ENCODE assay signal across 16 cellular contexts in genomic region chr10:6191569-6191968, GRCh38. TPM values are rescaled to one million over a fixed set of nuclear protein-coding genes. Genes with fewer than 3 reads are reported as not detected.
A peak's percentile ranks its signal among the peaks of the same experiment; 100 is the strongest.
DNase-seq lines count a peak whose midpoint lies in the region; ATAC-seq and TF ChIP-seq lines count a peak whose summit lies in the region.
"Had no signal": no experiment of that assay in that cellular context is flagged by ENCODE, and none has a peak within 500 bp of the region (broad histone marks: within the 10 kb centered on the region; RNA-seq: fewer than 3 reads in every experiment).

No MANE protein-coding gene starts in this region.

- no peak for DNase-seq in CD4-positive, alpha-beta memory T cell
- peak in 2 of 4 donors; percentile 29 for DNase-seq in body of pancreas
- DNase-seq in mesenchymal stem cell, result no peak
- DNase-seq in NCI-H2227 (lab: John Stamatoyannopoulos, UW; ENCODE audit: unreplicated experiment), result no peak
- DNase-seq in SIG-M5 treated with dmso at 0.1 percent for 504 hours (lab: John Stamatoyannopoulos, UW; ENCODE audit: unreplicated experiment), result no peak
- no peak for DNase-seq in thyroid gland
- DNase-seq: activated CD4-positive, alpha-beta T cell treated with anti-CD3 and anti-CD28 coated beads, Interleukin-2, amount 10 ng/mL, durations not matched to agents 7 days and 5 days; activated CD8-positive, alpha-beta memory T cell treated with anti-CD3 and anti-CD28 coated beads, Interleukin-2, amount 50 U/mL, for 4 hours; activated effector memory CD4-positive, alpha-beta T cell treated with anti-CD3 and anti-CD28 coated beads, Interleukin-2, amount 50 U/mL, for 16 hours; foreskin keratinocyte; H9; NCI-H1694; RPMI8226; stimulated activated CD4-positive, alpha-beta T cell treated with anti-CD3 and anti-CD28 coated beads, Interleukin-4, amount 100 ng/mL, for 24 hours had no signal

- peaks cover 0 to 2% (median 0%) of the 10 kb centered on the region in 8 donors for H3K9me3 Mint-ChIP-seq in CD4-positive, alpha-beta memory T cell
- H3K9me3 Mint-ChIP-seq: activated CD4-positive, alpha-beta T cell treated with anti-CD3 and anti-CD28 coated beads, Interleukin-2, amount 10 ng/mL, durations not matched to agents 7 days and 5 days; H9 had no signal

- no peak overlapping the region for H2BK15ac ChIP-seq in mesenchymal stem cell (ENCODE audit: low read depth, poor library complexity, severe bottlenecking)

- peaks cover 20 to 66% (median 23%) of the 10 kb centered on the region in 4 donors for H3K4me1 Mint-ChIP-seq in CD4-positive, alpha-beta memory T cell
- H3K4me1 Mint-ChIP-seq: H9 had no signal

- H2AFZ ChIP-seq in mesenchymal stem cell (ENCODE audit: low read depth, low read length), result no peak overlapping the region

- H4K8ac ChIP-seq in mesenchymal stem cell (ENCODE audit: low read length), result no peak overlapping the region

- H3K4me1 ChIP-seq in CD4-positive, alpha-beta memory T cell (ENCODE audit: insufficient read depth, low read length), result peaks cover 8% of the 10 kb centered on the region
- H3K4me1 ChIP-seq in body of pancreas (peaks cover 45% of the 10 kb centered on the region), mesenchymal stem cell (ENCODE audit: control insufficient read depth, insufficient read depth, low read depth, low read length) (peaks cover 4% of the 10 kb centered on the region), subcutaneous abdominal adipose tissue (ENCODE audit: control insufficient read depth in 5 of 5, insufficient read depth in 5 of 5, low read length in 5 of 5) (peaks cover 12 to 82% (median 73%) of the 10 kb centered on the region in 5 donors), thyroid gland (peaks cover 0 to 5% of the 10 kb centered on the region in 2 donors)
- H3K4me1 ChIP-seq: foreskin keratinocyte had no signal

- intact Hi-C loops in CD4-positive, alpha-beta memory T cell (cut with micrococcal nuclease), result no loop called here
- intact Hi-C loops in body of pancreas (cut with DNase I) (no loop called here), thyroid gland (cut with DNase I) (no loop called here)

- no peak for TF ChIP-seq CTCF in body of pancreas (IDR thresholded peaks at IDR 0.05)
- TF ChIP-seq CTCF in thyroid gland (IDR thresholded peaks at IDR 0.05), result no peak

- H3K36me3 Mint-ChIP-seq in CD4-positive, alpha-beta memory T cell, result no peaks in the 10 kb centered on the region

- CTCF ChIA-PET in CD4-positive, alpha-beta memory T cell (lab: Charles Lee; ENCODE audit: partially characterized antibody), result interaction anchor here (0.6 to 2.1 kb wide), 2 partner anchors 17 to 18 kb away, joined by 5 to 6 read pairs; no protein-coding TSS in a partner anchor

- H3K9ac ChIP-seq in mesenchymal stem cell (ENCODE audit: low read length) (peak overlapping the region; percentile 54), subcutaneous abdominal adipose tissue (ENCODE audit: low read length in 5 of 5) (peak overlapping the region in 3 of 5 donors; percentile 1 to 21 (median 15))

- H3K4me3 Mint-ChIP-seq in CD4-positive, alpha-beta memory T cell, result peak overlapping the region in 2 of 8 donors; percentile 14 to 52
- H3K4me3 Mint-ChIP-seq: activated CD4-positive, alpha-beta T cell treated with anti-CD3 and anti-CD28 coated beads, Interleukin-2, amount 10 ng/mL, durations not matched to agents 7 days and 5 days; H9 had no signal

- H3K9me3 ChIP-seq in CD4-positive, alpha-beta memory T cell (ENCODE audit: control insufficient read depth in 1 of 2, low read length in 2 of 2), result no peaks in the 10 kb centered on the region
- H3K9me3 ChIP-seq in body of pancreas, result no peaks in the 10 kb centered on the region
- no peaks in the 10 kb centered on the region for H3K9me3 ChIP-seq in mesenchymal stem cell (ENCODE audit: control insufficient read depth, low read length)
- H3K9me3 ChIP-seq in subcutaneous abdominal adipose tissue (ENCODE audit: control insufficient read depth in 5 of 5, low read length in 5 of 5), result no peaks in the 10 kb centered on the region
- H3K9me3 ChIP-seq in thyroid gland, result no peaks in the 10 kb centered on the region
- H3K9me3 ChIP-seq: left lung had no signal

- H3K4ac ChIP-seq in mesenchymal stem cell (ENCODE audit: low read depth in 1 of 2, low read length in 2 of 2), result peak overlapping the region in 1 of 2 experiments; percentile 26

- TF ChIP-seq POLR2A in body of pancreas (IDR thresholded peaks at IDR 0.05), result no peak
- no peak for TF ChIP-seq POLR2A in thyroid gland (IDR thresholded peaks at IDR 0.05)

- H2BK12ac ChIP-seq in mesenchymal stem cell (ENCODE audit: low read length in 2 of 2), result peak overlapping the region in 1 of 2 experiments; percentile 18

- H3K27ac ChIP-seq in CD4-positive, alpha-beta memory T cell (ENCODE audit: low read depth, low read length), result no peak overlapping the region
- H3K27ac ChIP-seq in body of pancreas, result peak overlapping the region; percentile 38 to 77 (median 58)
- no peak overlapping the region for H3K27ac ChIP-seq in mesenchymal stem cell (ENCODE audit: low read length, poor library complexity, severe bottlenecking)
- H3K27ac ChIP-seq in subcutaneous abdominal adipose tissue (ENCODE audit: low read depth, low read length), result peak overlapping the region; percentile 95
- no peak overlapping the region for H3K27ac ChIP-seq in thyroid gland
- H3K27ac ChIP-seq: foreskin keratinocyte had no signal

- no peaks in the 10 kb centered on the region for H3K36me3 ChIP-seq in CD4-positive, alpha-beta memory T cell (ENCODE audit: insufficient read depth, low read length)
- H3K36me3 ChIP-seq in body of pancreas (replicated peaks in 1 of 2; ENCODE audit: insufficient read depth in 1 of 2, low read depth in 2 of 2), result no peaks in the 10 kb centered on the region
- peaks cover 0 to 3% of the 10 kb centered on the region in 2 experiments for H3K36me3 ChIP-seq in mesenchymal stem cell (ENCODE audit: control insufficient read depth in 1 of 2, insufficient read depth in 2 of 2, low read depth in 1 of 2, low read length in 2 of 2)
- H3K36me3 ChIP-seq in subcutaneous abdominal adipose tissue (ENCODE audit: control insufficient read depth in 5 of 5, insufficient read depth in 5 of 5, low read length in 5 of 5), result no peaks in the 10 kb centered on the region
- H3K36me3 ChIP-seq in thyroid gland, result no peaks in the 10 kb centered on the region
- H3K36me3 ChIP-seq: left lung had no signal

- H2BK120ac ChIP-seq in mesenchymal stem cell (ENCODE audit: low read depth, low read length), result no peak overlapping the region

- no peak overlapping the region for H2BK5ac ChIP-seq in mesenchymal stem cell (ENCODE audit: low read depth, low read length, poor library complexity, severe bottlenecking)

- peak overlapping the region in 4 of 7 donors; percentile 30 to 82 (median 74) for H3K27ac Mint-ChIP-seq in CD4-positive, alpha-beta memory T cell
- H3K27ac Mint-ChIP-seq: activated CD4-positive, alpha-beta T cell treated with anti-CD3 and anti-CD28 coated beads, Interleukin-2, amount 10 ng/mL, durations not matched to agents 7 days and 5 days had no signal

- H3K27me3 ChIP-seq in CD4-positive, alpha-beta memory T cell (ENCODE audit: insufficient read depth, low read length), result no peaks in the 10 kb centered on the region
- H3K27me3 ChIP-seq in body of pancreas, result no peaks in the 10 kb centered on the region
- H3K27me3 ChIP-seq in mesenchymal stem cell (ENCODE audit: control insufficient read depth in 1 of 2, insufficient read depth in 1 of 2, low read length in 2 of 2), result no peaks in the 10 kb centered on the region
- H3K27me3 ChIP-seq in subcutaneous abdominal adipose tissue (ENCODE audit: control insufficient read depth in 5 of 5, insufficient read depth in 4 of 5, low read length in 5 of 5), result no peaks in the 10 kb centered on the region
- H3K27me3 ChIP-seq in thyroid gland, result no peaks in the 10 kb centered on the region
- H3K27me3 ChIP-seq: foreskin keratinocyte, left lung had no signal

- POLR2A ChIA-PET in CD4-positive, alpha-beta memory T cell (lab: Charles Lee; ENCODE audit: partially characterized antibody), result no interaction called here

- H3K4me3 ChIP-seq in CD4-positive, alpha-beta memory T cell (ENCODE audit: low read length in 2 of 2), result no peak overlapping the region
- H3K4me3 ChIP-seq in body of pancreas (no peak overlapping the region), mesenchymal stem cell (ENCODE audit: insufficient read depth in 1 of 2, low read depth in 1 of 2, low read length in 2 of 2) (peak overlapping the region in 1 of 2 experiments; percentile 42), subcutaneous abdominal adipose tissue (ENCODE audit: low read depth in 1 of 5, low read length in 5 of 5) (peak overlapping the region in 1 of 5 donors; percentile 26), thyroid gland (replicated peaks in 1 of 3) (no peak overlapping the region)
- H3K4me3 ChIP-seq: left lung had no signal

- no peak overlapping the region for H3K14ac ChIP-seq in mesenchymal stem cell (ENCODE audit: low read length in 2 of 2)

- H2AK5ac ChIP-seq in mesenchymal stem cell (ENCODE audit: low read length, severe bottlenecking), result no peak overlapping the region

- H3K27me3 Mint-ChIP-seq in CD4-positive, alpha-beta memory T cell, result no peaks in the 10 kb centered on the region
- H3K27me3 Mint-ChIP-seq: activated CD4-positive, alpha-beta T cell treated with anti-CD3 and anti-CD28 coated beads, Interleukin-2, amount 10 ng/mL, durations not matched to agents 7 days and 5 days had no signal

- peaks cover 24% of the 10 kb centered on the region for H3K79me1 ChIP-seq in mesenchymal stem cell (replicated peaks; ENCODE audit: low read length, poor library complexity, severe bottlenecking)

- H3K23ac ChIP-seq in mesenchymal stem cell (ENCODE audit: low read length in 2 of 2), result no peak overlapping the region

- WGBS in body of pancreas, 2 donors, result 55 to 64% methylated on average over 12 to 19 of the region's 19 CpGs
- WGBS in mesenchymal stem cell, result 96% methylated on average over 16 of the region's 19 CpGs
- WGBS in thyroid gland, 2 donors, result 93 to 95% methylated on average over 16 to 19 of the region's 19 CpGs

- peak; percentile 13 for ATAC-seq in body of pancreas
- ATAC-seq: foreskin keratinocyte had no signal

- peak overlapping the region in 1 of 2 experiments; percentile 68 for H3K18ac ChIP-seq in mesenchymal stem cell (ENCODE audit: low read depth in 1 of 2, low read length in 2 of 2)

- H4K91ac ChIP-seq in mesenchymal stem cell (ENCODE audit: low read length), result no peak overlapping the region

- no peak overlapping the region for H3K4me2 ChIP-seq in mesenchymal stem cell (ENCODE audit: low read length, poor library complexity, severe bottlenecking)

RNA-seq across cellular contexts. Expression of gene PFKFB3, which starts 11.2 kb away (rescaled TPM):
- total RNA-seq in CD4-positive, alpha-beta memory T cell, result 10 to 100 TPM; 55.7 to 67.1 TPM
- polyA plus RNA-seq in CD4-positive, alpha-beta memory T cell, result 10 to 100 TPM; 11.8 to 16.0 TPM
- total RNA-seq in body of pancreas (100 to 1,000 TPM in 1 of 2 donors, 10 to 100 TPM in 1; 26.5 to 137 TPM), thyroid gland (10 to 100 TPM in 2 of 4 donors, 1 to 10 TPM in 2; 8.4 to 11.8 (median 9.4) TPM)
- polyA plus RNA-seq in mesenchymal stem cell (2013, experiment 1 of 2), result 14.6 TPM
- 15.8 TPM for polyA plus RNA-seq in mesenchymal stem cell (2013, experiment 2 of 2)

Comparison
In these comparisons a context has a peak if more than half of its experiments do, and no peak if none do; other contexts are left out.
1. H3K27ac ChIP-seq: peak in body of pancreas (4 of 4) and subcutaneous abdominal adipose tissue (single experiment); none in CD4-positive, alpha-beta memory T cell (single experiment), mesenchymal stem cell (single experiment) and thyroid gland (0 of 3).